9 cellular contexts compared by ENCODE assay signal in the genomic region with DNA sequence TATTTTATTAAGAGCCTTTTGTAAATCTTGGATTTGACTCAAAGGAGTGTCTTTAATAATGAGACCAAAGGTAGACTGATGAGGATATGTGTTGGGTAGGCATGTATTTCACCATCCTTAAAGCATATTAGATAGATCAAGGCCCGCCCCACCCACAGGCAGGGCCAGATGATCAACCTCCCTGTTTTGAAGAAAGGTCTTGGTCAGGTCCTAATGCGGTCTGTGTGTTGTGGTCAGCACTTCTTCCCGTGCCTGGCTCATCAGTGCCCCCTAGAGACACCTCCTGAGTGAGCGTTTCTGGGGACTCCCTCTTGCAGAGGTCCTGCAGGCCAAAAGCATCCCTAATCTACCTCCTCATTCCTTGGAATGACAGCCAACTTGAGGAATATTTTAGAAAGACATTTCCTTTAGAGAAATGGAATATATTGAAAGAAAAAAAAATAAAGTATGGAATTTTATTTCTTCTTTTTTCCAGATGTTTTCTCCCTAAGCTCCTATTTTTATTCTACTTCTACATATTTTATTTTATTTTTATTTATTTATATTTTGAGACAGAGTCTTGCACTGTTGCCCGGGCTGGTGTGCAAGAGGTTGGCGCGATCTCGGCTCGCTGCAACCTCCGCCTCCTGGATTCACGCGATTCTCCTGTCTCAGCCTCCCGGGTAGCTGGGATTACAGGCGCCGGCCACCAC. TPM values are rescaled to one million over a fixed set of nuclear protein-coding genes. Genes with fewer than 3 reads are reported as not detected.
DNase-seq lines count a peak whose midpoint lies in the region; ATAC-seq and TF ChIP-seq lines count a peak whose summit lies in the region.
"Had no signal": no experiment of that assay in that cellular context is flagged by ENCODE, and none has a peak within 500 bp of the region (broad histone marks: within the 10 kb centered on the region; RNA-seq: fewer than 3 reads in every experiment).

No MANE protein-coding gene starts in this region.

- H2AFZ ChIP-seq in fibroblast of lung (ENCODE audit: low read length), result peak overlapping the region; percentile 39

- no peak overlapping the region for H3K9ac ChIP-seq in fibroblast of lung (ENCODE audit: insufficient read depth, low read length)

- TF ChIP-seq CTCF in C4-2B (conservative IDR thresholded peaks at IDR 0.05), result peak; percentile 98
- peak; percentile 66 for TF ChIP-seq CTCF in WTC11 (IDR thresholded peaks at IDR 0.05)
- TF ChIP-seq CTCF in fibroblast of lung (conservative IDR thresholded peaks at IDR 0.05 in 1 of 2, IDR thresholded peaks at IDR 0.05 in 1 of 2; ENCODE audit: low read depth in 1 of 2, low read length in 2 of 2), result peak; percentile 96 to 97
- TF ChIP-seq CTCF in natural killer cell (IDR thresholded peaks at IDR 0.05), result peak; percentile 58
- peak; percentile 82 for TF ChIP-seq CTCF in type B pancreatic cell (conservative IDR thresholded peaks at IDR 0.05)

- POLR2A ChIA-PET in WTC11 (lab: Charles Lee), result no interaction called here

- no peak overlapping the region for H3K4me2 ChIP-seq in fibroblast of lung (ENCODE audit: extremely low read depth, insufficient read depth, low read length)

- H3K9me3 ChIP-seq in fibroblast of lung (ENCODE audit: control insufficient read depth, insufficient read depth, low read depth, low read length), result no peaks in the 10 kb centered on the region

- peak; percentile 88 for ATAC-seq in GM18873 (IDR thresholded peaks at IDR 0.05; ENCODE audit: low FRiP score, unreplicated experiment)
- peak; percentile 93 for ATAC-seq in HG03045 (IDR thresholded peaks at IDR 0.05; ENCODE audit: unreplicated experiment)
- peak; percentile 99 for ATAC-seq in WTC11
- ATAC-seq in natural killer cell, result peak; percentile 87 to 94 (median 88)

- H3K4me3 ChIP-seq in fibroblast of lung (replicated peaks in 1 of 4; ENCODE audit: control extremely low read depth in 1 of 4, insufficient read depth in 1 of 4, low read depth in 3 of 4, low read length in 4 of 4), result no peak overlapping the region

- peak; percentile 66 for DNase-seq in NCI-H2081 treated with DMSO at 0.1 percent for 48 hours (lab: John Stamatoyannopoulos, UW)
- peak; percentile 91 for DNase-seq in WTC11 (ENCODE audit: low spot score)
- peak; percentile 84 to 92 for DNase-seq in fibroblast of lung (ENCODE audit: low read depth in 2 of 2)
- DNase-seq in natural killer cell, result peak; percentile 44
- no peak for DNase-seq in type B pancreatic cell (ENCODE audit: extremely low spot score, unreplicated experiment)

- no peaks in the 10 kb centered on the region for H4K20me1 ChIP-seq in fibroblast of lung (ENCODE audit: control insufficient read depth, extremely low read depth, insufficient read depth, low read length)

- no peaks in the 10 kb centered on the region for H3K36me3 ChIP-seq in fibroblast of lung (ENCODE audit: control insufficient read depth, insufficient read depth, low read length)

- H3K79me2 ChIP-seq in fibroblast of lung (ENCODE audit: control insufficient read depth, insufficient read depth, low read length), result no peaks in the 10 kb centered on the region

- no peaks in the 10 kb centered on the region for H3K27me3 Mint-ChIP-seq in WTC11 (ENCODE audit: low read depth)
- H3K27me3 Mint-ChIP-seq in natural killer cell (ENCODE audit: low read depth in 2 of 2), result no peaks in the 10 kb centered on the region
- no peaks in the 10 kb centered on the region for H3K27me3 Mint-ChIP-seq in type B pancreatic cell

- H3K4me3 Mint-ChIP-seq in WTC11 (no peak overlapping the region), natural killer cell (no peak overlapping the region), type B pancreatic cell (no peak overlapping the region)
- H3K4me3 Mint-ChIP-seq: stimulated activated naive CD8-positive, alpha-beta T cell treated with anti-CD3 and anti-CD28 coated beads, Interleukin-15, Interleukin-2, amounts not matched to agents 100 ng/mL and 50 ng/mL, for 24 hours had no signal

- peaks cover 8% of the 10 kb centered on the region for H3K4me1 Mint-ChIP-seq in WTC11
- peaks cover 0 to 6% of the 10 kb centered on the region in 2 donors for H3K4me1 Mint-ChIP-seq in natural killer cell
- H3K4me1 Mint-ChIP-seq in type B pancreatic cell (ENCODE audit: unreplicated experiment), result peaks cover 12% of the 10 kb centered on the region

- peak overlapping the region; percentile 38 for H3K27ac ChIP-seq in C4-2B
- H3K27ac ChIP-seq in fibroblast of lung (ENCODE audit: insufficient read depth, low read length), result peak overlapping the region; percentile 34

- H3K27ac Mint-ChIP-seq in WTC11 (no peak overlapping the region), natural killer cell (no peak overlapping the region), type B pancreatic cell (peak overlapping the region; percentile 87)
- H3K27ac Mint-ChIP-seq: stimulated activated naive CD8-positive, alpha-beta T cell treated with anti-CD3 and anti-CD28 coated beads, Interleukin-15, Interleukin-2, amounts not matched to agents 100 ng/mL and 50 ng/mL, for 24 hours had no signal

- H3K9me3 Mint-ChIP-seq in WTC11, result no peaks in the 10 kb centered on the region
- no peaks in the 10 kb centered on the region for H3K9me3 Mint-ChIP-seq in natural killer cell
- H3K9me3 Mint-ChIP-seq in type B pancreatic cell, result peaks cover 4% of the 10 kb centered on the region
- H3K9me3 Mint-ChIP-seq: stimulated activated naive CD8-positive, alpha-beta T cell treated with anti-CD3 and anti-CD28 coated beads, Interleukin-15, Interleukin-2, amounts not matched to agents 100 ng/mL and 50 ng/mL, for 24 hours had no signal

- no peaks in the 10 kb centered on the region for H3K27me3 ChIP-seq in fibroblast of lung (ENCODE audit: control insufficient read depth, insufficient read depth, low read length)

- H3K4me1 ChIP-seq in fibroblast of lung (ENCODE audit: control insufficient read depth, extremely low read depth, insufficient read depth, low read length), result peaks cover 6% of the 10 kb centered on the region

- intact Hi-C loops in natural killer cell (cut with micrococcal nuclease), result loop anchor here (1.0 to 10.0 kb wide), 3 partner anchors 87 to 356 kb away; a partner anchor contains a TSS

- no peaks in the 10 kb centered on the region for H3K36me3 Mint-ChIP-seq in WTC11
- H3K36me3 Mint-ChIP-seq in natural killer cell, result no peaks in the 10 kb centered on the region
- H3K36me3 Mint-ChIP-seq in type B pancreatic cell, result no peaks in the 10 kb centered on the region

- CTCF ChIA-PET in WTC11 (lab: Charles Lee), result interaction anchor here (0.6 to 2.6 kb wide), 15 partner anchors 8 to 530 kb away, joined by 3 to 21 read pairs (median 4); no protein-coding TSS in a partner anchor

TF ChIP-seq in WTC11, 78 proteins besides CTCF, POLR2A, EP300 and RAD21:
- TF ChIP-seq GABPB1 (CRISPR knock-in tag; IDR thresholded peaks at IDR 0.05) (peak; percentile 29; the same call in 1 of the 2 replicates), SOX15 (CRISPR knock-in tag; IDR thresholded peaks at IDR 0.05) (no peak)
- TF ChIP-seq, protein P1, sequence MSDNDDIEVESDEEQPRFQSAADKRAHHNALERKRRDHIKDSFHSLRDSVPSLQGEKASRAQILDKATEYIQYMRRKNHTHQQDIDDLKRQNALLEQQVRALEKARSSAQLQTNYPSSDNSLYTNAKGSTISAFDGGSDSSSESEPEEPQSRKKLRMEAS (CRISPR knock-in tag; IDR thresholded peaks at IDR 0.05), result 0 out of 2 replicates have a peak, but pooled peaks have one; percentile 25

RNA-seq across cellular contexts. Expression of a gene that starts 6.0 kb away (rescaled TPM):
- total RNA-seq in WTC11 (2021) (0.92 to 2.0 TPM (median 1.4 TPM) in 3 replicates), fibroblast of lung (0.26 and 1.7 TPM in 2 replicates), natural killer cell (not detected), type B pancreatic cell (ENCODE audit: low replicate concordance) (18.1 and 97.1 TPM in 2 replicates)
- polyA plus RNA-seq in fibroblast of lung, result 0.98 and 1.7 TPM in 2 replicates
- 0.82 and 1.6 TPM in 2 replicates for polyA plus RNA-seq in fibroblast of lung (2012)
- polyA minus RNA-seq in fibroblast of lung (ENCODE audit: low replicate concordance), result not detected in 2 replicates
